Comparison of ENCODE assay signal across 12 cellular contexts in the genomic region with DNA sequence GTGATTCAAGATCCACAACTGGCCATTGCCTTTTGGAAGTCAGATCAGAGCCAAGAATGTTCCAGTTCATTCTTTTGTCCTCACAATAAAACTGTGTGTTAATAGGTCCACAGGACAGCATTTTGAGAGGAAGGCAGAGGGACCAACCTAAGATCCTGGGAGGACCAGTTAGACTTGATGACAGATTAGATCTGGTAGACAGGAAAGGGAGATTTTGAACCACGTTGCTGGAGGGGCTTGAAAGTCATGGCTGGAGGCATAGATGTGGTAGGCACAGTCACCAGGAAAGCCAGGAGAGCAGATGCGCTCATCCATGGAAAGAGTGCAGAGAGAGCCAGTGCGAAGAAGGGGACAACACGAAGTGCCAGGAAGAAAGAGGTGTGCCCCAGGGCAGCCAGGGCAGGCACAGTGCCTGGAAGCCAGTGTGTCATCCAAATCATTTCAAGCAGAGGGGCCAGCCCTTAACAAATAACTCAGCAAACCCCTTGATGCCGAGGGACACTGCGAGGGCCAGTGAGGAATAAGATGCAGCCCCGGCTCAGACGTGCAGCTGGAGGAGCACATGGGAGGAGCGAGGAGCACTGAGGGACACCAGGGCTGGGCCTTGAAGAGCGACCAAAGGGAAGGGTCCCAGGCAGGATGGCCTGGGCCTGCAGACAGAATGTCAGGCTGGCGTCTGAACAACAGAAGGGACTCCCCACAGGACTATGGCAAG.
"Had no signal": no experiment of that assay in that cellular context is flagged by ENCODE, and none has a peak within 500 bp of the region (broad histone marks: within the 10 kb centered on the region; RNA-seq: fewer than 3 reads in every experiment).

No MANE protein-coding gene starts in this region.

- H3K79me2 ChIP-seq: parathyroid adenoma had no signal

- H3K4me1 ChIP-seq: gastrocnemius medialis, parathyroid adenoma, tibial artery had no signal

- H3K4me3 ChIP-seq: gastrocnemius medialis, SK-N-MC, skin epidermis, tibial artery had no signal

- H3K9me3 ChIP-seq: gastrocnemius medialis, tibial artery had no signal

- H3K36me3 ChIP-seq: gastrocnemius medialis had no signal

- H3K9ac ChIP-seq: parathyroid adenoma had no signal

- H3K27me3 ChIP-seq: gastrocnemius medialis, tibial artery had no signal

- ATAC-seq: activated T-cell treated with anti-CD3 and anti-CD28 coated beads, Interleukin-2, amount 50 U/mL, for 72 hours; gastrocnemius medialis had no signal

- H3K27ac ChIP-seq: gastrocnemius medialis, parathyroid adenoma, SK-N-MC, skin epidermis, tibial artery had no signal

- H2AFZ ChIP-seq: parathyroid adenoma had no signal

- DNase-seq: activated CD4-positive, alpha-beta T cell treated with anti-CD3 and anti-CD28 coated beads, Interleukin-2, amount 50 U/mL, for 1 hour; activated naive CD4-positive, alpha-beta T cell; activated T-cell treated with anti-CD3 and anti-CD28 coated beads, Interleukin-2, amount 50 U/mL, for 72 hours; caudate nucleus; cortex of kidney; effector memory CD4-positive, alpha-beta T cell; gastrocnemius medialis; islet precursor cell; tibial artery had no signal
